Comparison of ENCODE assay signal across 17 cellular contexts in the genomic region with DNA sequence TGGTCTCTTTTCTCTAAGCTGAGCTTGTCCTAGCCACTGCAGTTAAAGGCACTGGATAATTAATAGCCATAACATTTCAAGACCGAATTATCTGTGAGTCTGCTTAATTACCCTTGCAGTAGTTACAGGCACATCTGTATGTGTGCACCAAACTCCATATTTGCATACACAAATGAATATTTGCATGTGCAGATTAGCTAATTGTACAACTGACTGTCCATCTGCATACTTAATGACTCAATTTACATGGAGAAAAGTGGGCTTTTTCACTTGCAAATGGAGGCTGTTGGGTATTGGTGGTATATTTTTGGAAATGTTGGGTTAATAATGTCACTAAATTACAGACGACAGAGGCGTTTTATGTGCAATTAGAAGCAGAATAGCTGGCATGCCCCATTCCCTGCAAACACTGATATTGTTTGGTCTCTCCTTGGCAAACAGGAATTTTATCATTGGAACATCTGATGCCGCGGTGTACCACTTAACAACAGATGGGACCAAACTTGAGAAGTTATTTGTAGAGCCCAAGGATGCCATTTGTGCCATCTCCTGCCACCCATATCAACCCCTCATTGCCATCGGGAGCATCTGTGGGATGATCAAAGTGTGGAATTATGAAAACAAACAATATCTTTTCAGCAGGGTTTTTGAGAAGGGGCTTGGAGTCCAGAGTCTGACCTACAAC. TPM values are rescaled to one million over a fixed set of nuclear protein-coding genes. Genes with fewer than 3 reads are reported as not detected.
"Had no signal": no experiment of that assay in that cellular context is flagged by ENCODE, and none has a peak within 500 bp of the region (broad histone marks: within the 10 kb centered on the region; RNA-seq: fewer than 3 reads in every experiment).

No MANE protein-coding gene starts in this region.

- DNase-seq: activated B cell treated with CpG ODN at 0.5 μM for 24 hours; activated CD4-positive, alpha-beta T cell treated with anti-CD3 and anti-CD28 coated beads for 48 hours; activated CD8-positive, alpha-beta T cell treated with anti-CD3 and anti-CD28 coated beads for 36 hours; activated gamma-delta T cell; activated T-cell treated with anti-CD3 and anti-CD28 coated beads, Interleukin-2, amount 50 U/mL, for 48 hours; dorsolateral prefrontal cortex; erythroblast; heart right ventricle; naive thymus-derived CD4-positive, alpha-beta T cell; pancreas; upper lobe of right lung had no signal

- FAIRE-seq: keratinocyte, pancreas had no signal

- H3K4me1 ChIP-seq: gastroesophageal sphincter, heart right ventricle, pancreas, upper lobe of right lung had no signal

- ATAC-seq: activated CD8-positive, alpha-beta T cell treated with anti-CD3 and anti-CD28 coated beads for 36 hours; activated naive CD4-positive, alpha-beta T cell treated with anti-CD3 and anti-CD28 coated beads, Interleukin-2, amount 50 U/mL, for 72 hours; gastroesophageal sphincter; left lobe of liver; naive thymus-derived CD4-positive, alpha-beta T cell; pancreas; stimulated activated effector memory CD8-positive, alpha-beta T cell treated with anti-CD3 and anti-CD28 coated beads, Interleukin-12 subunit alpha, Interleukin-12 subunit beta, amount 100 ng/mL, for 72 hours; upper lobe of right lung had no signal

- H3K27me3 ChIP-seq: dorsolateral prefrontal cortex, gastroesophageal sphincter, heart right ventricle, pancreas, upper lobe of right lung had no signal

- H3K4me3 ChIP-seq: gastroesophageal sphincter, heart right ventricle, pancreas, thoracic aorta, upper lobe of right lung had no signal

- H3K27ac ChIP-seq: gastroesophageal sphincter, heart right ventricle, pancreas, thoracic aorta, upper lobe of right lung had no signal

- H3K36me3 ChIP-seq: gastroesophageal sphincter, heart right ventricle, pancreas, thoracic aorta, upper lobe of right lung had no signal

- H3K9me3 ChIP-seq: gastroesophageal sphincter, heart right ventricle, pancreas, thoracic aorta, upper lobe of right lung had no signal

RNA-seq across cellular contexts. Expression of a gene that starts 39.6 kb away (rescaled TPM):
- polyA plus RNA-seq: naive thymus-derived CD4-positive, alpha-beta T cell had no signal
